ENCODE assay signal across 24 cellular contexts in the genomic region with DNA sequence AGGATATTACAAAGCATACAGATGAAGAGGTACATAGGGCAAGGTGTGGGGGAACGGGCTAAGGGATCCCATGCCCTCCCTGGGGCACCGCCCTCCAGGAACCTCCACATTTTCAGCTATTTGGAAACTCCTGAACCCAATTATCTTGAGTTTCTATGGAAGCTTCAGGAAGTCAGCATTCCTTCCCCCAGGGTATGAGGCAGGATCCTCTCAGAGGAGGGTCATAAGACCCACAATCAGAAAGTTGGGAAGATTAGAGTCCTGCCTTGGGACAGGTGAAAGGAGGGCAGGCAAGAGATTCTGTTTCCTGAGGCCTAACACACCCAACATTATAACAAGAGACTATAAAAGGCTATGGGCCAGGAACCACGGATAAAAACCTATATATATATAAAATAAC.
A peak's percentile ranks its signal among the peaks of the same experiment; 100 is the strongest.
DNase-seq lines count a peak whose midpoint lies in the region; ATAC-seq lines count a peak whose summit lies in the region.
"Had no signal": no experiment of that assay in that cellular context is flagged by ENCODE, and none has a peak within 500 bp of the region (broad histone marks: within the 10 kb centered on the region; RNA-seq: fewer than 3 reads in every experiment).

No MANE protein-coding gene starts in this region.

- peak overlapping the region; percentile 56 for H2BK5ac ChIP-seq in trophoblast cell (ENCODE audit: low read depth, low read length, poor library complexity)

- H4K12ac ChIP-seq in trophoblast cell (ENCODE audit: low read depth, low read length) = no peak overlapping the region

- WGBS in esophagus, 2 donors = 77 to 92% methylated on average over 3 of the region's 3 CpGs
- WGBS in trophoblast cell (ENCODE audit: extremely low coverage, insufficient coverage, insufficient read length) = no CpG with 5 or more reads among the region's 3 CpGs

- peak overlapping the region; percentile 99 for H3K27ac ChIP-seq in SJCRH30
- peak overlapping the region; percentile 82 to 87 for H3K27ac ChIP-seq in esophagus (ENCODE audit: low read depth in 2 of 2, low read length in 1 of 2)
- peak overlapping the region; percentile 67 for H3K27ac ChIP-seq in trophoblast cell (ENCODE audit: low read depth, low read length)
- H3K27ac ChIP-seq: GM23248, KMS-11, vagina had no signal

- peak overlapping the region; percentile 33 for H2BK120ac ChIP-seq in trophoblast cell (ENCODE audit: insufficient read depth, low read length, poor library complexity)

- no peak overlapping the region for H3K23ac ChIP-seq in trophoblast cell (ENCODE audit: low read length)

- peak overlapping the region; percentile 41 for H2AFZ ChIP-seq in trophoblast cell (ENCODE audit: insufficient read depth, low read length, poor library complexity)
- H2AFZ ChIP-seq: GM23248 had no signal

- peaks cover 4% of the 10 kb centered on the region for H3K79me1 ChIP-seq in trophoblast cell (ENCODE audit: low read length)

- peak overlapping the region; percentile 77 for H4K8ac ChIP-seq in trophoblast cell (ENCODE audit: low read depth, low read length)

- H3K4me1 ChIP-seq in SJCRH30 = peaks cover 23% of the 10 kb centered on the region
- H3K4me1 ChIP-seq in esophagus (ENCODE audit: control insufficient read depth in 2 of 2, insufficient read depth in 2 of 2, low read length in 1 of 2) = peaks cover 2 to 4% of the 10 kb centered on the region in 2 donors
- peaks cover 13% of the 10 kb centered on the region in 2 experiments for H3K4me1 ChIP-seq in trophoblast cell (ENCODE audit: control insufficient read depth in 1 of 2, insufficient read depth in 2 of 2, low read length in 2 of 2)
- H3K4me1 ChIP-seq: vagina had no signal

- H3K9ac ChIP-seq in trophoblast cell (ENCODE audit: low read length) = no peak overlapping the region
- H3K9ac ChIP-seq: GM23248, KMS-11 had no signal

- no peaks in the 10 kb centered on the region for H3K79me2 ChIP-seq in trophoblast cell (ENCODE audit: control insufficient read depth, insufficient read depth, low read length, poor library complexity)

- H2BK12ac ChIP-seq in trophoblast cell (ENCODE audit: low read length) = peak overlapping the region; percentile 31

- H3K18ac ChIP-seq in trophoblast cell (ENCODE audit: low read length) = peak overlapping the region; percentile 30

- H3K4me2 ChIP-seq in trophoblast cell (ENCODE audit: low read length) = no peak overlapping the region
- H3K4me2 ChIP-seq: KMS-11 had no signal

- no peaks in the 10 kb centered on the region; the same call in 1 of the 2 replicates for H3K9me3 ChIP-seq in SJCRH30 (replicated peaks)
- H3K9me3 ChIP-seq in esophagus (ENCODE audit: control insufficient read depth in 2 of 2, insufficient read depth in 1 of 2, low read depth in 1 of 2, low read length in 1 of 2) = no peaks in the 10 kb centered on the region
- peaks cover 1% of the 10 kb centered on the region for H3K9me3 ChIP-seq in trophoblast cell (ENCODE audit: insufficient read depth, low read depth, low read length)
- H3K9me3 ChIP-seq: vagina had no signal

- H3K4me3 ChIP-seq in SJCRH30 (peak overlapping the region; percentile 4; the same call in 1 of the 2 replicates), esophagus (ENCODE audit: low read depth in 1 of 2, low read length in 2 of 2) (no peak overlapping the region), trophoblast cell (ENCODE audit: low read depth, low read length) (no peak overlapping the region)
- H3K4me3 ChIP-seq: GM23248, vagina had no signal

- ATAC-seq in GM21576 (IDR thresholded peaks at IDR 0.05; ENCODE audit: unreplicated experiment) (no peak), HG03565 (IDR thresholded peaks at IDR 0.05; ENCODE audit: unreplicated experiment) (no peak), GM21619 (IDR thresholded peaks at IDR 0.05; ENCODE audit: unreplicated experiment) (no peak)
- ATAC-seq: activated T-cell treated with anti-CD3 and anti-CD28 coated beads, Interleukin-2, amount 50 U/mL, for 72 hours; left cardiac atrium; naive thymus-derived CD8-positive, alpha-beta T cell; stimulated activated effector memory CD8-positive, alpha-beta T cell treated with anti-CD3 and anti-CD28 coated beads, Interleukin-12 subunit alpha, Interleukin-12 subunit beta, amount 100 ng/mL, for 72 hours had no signal

- no peaks in the 10 kb centered on the region for H3K27me3 ChIP-seq in SJCRH30
- H3K27me3 ChIP-seq in esophagus (ENCODE audit: control insufficient read depth in 1 of 2, insufficient read depth in 2 of 2, low read length in 2 of 2) = no peaks in the 10 kb centered on the region
- no peaks in the 10 kb centered on the region for H3K27me3 ChIP-seq in trophoblast cell (ENCODE audit: insufficient read depth, low read length)
- H3K27me3 ChIP-seq: vagina had no signal

- peak overlapping the region; percentile 27 for H3K4ac ChIP-seq in trophoblast cell (ENCODE audit: low read depth, low read length)

- H3K14ac ChIP-seq in trophoblast cell (ENCODE audit: low read length) = peak overlapping the region; percentile 51

- H4K91ac ChIP-seq in trophoblast cell (ENCODE audit: low read depth, low read length) = peak overlapping the region; percentile 47

- H3K36me3 ChIP-seq in SJCRH30 (no peaks in the 10 kb centered on the region), esophagus (ENCODE audit: control insufficient read depth in 2 of 2, insufficient read depth in 2 of 2, low read length in 1 of 2) (no peaks in the 10 kb centered on the region), trophoblast cell (ENCODE audit: control insufficient read depth in 1 of 2, insufficient read depth in 2 of 2, low read length in 2 of 2) (no peaks in the 10 kb centered on the region)
- H3K36me3 ChIP-seq: vagina had no signal

- DNase-seq in ELF-1 (ENCODE audit: low read depth, low spot score) = peak; percentile 59
- DNase-seq in SJCRH30 = peak; percentile 29 to 55
- DNase-seq in trophoblast cell = no peak
- DNase-seq: activated CD4-positive, alpha-beta T cell treated with anti-CD3 and anti-CD28 coated beads for 48 hours; activated T-cell treated with anti-CD3 and anti-CD28 coated beads, Interleukin-2, amount 50 U/mL, for 72 hours; caudate nucleus; CD4-positive, CD25-positive, alpha-beta regulatory T cell; dermis blood vessel endothelial cell; DMS 273 treated with DMSO at 0.1 percent for 48 hours; GM23248; head of caudate nucleus; left cardiac atrium; naive thymus-derived CD8-positive, alpha-beta T cell; NCI-H1436 treated with DMSO at 0.1 percent for 48 hours; NCI-H524; occipital lobe; substantia nigra had no signal

- no peak overlapping the region for H2AK5ac ChIP-seq in trophoblast cell (ENCODE audit: low read length)

Comparison
In these comparisons a context has a peak if more than half of its experiments do, and no peak if none do; other contexts are left out.
1. DNase-seq: peak in ELF-1 (single experiment) and SJCRH30 (2 of 2); none in trophoblast cell (0 of 2).
2. Peak in every context shown above with its lines, with median percentiles within 50 percentile points of each other: H3K27ac ChIP-seq.